1 cellular context compared by ENCODE assay signal in the genomic region with DNA sequence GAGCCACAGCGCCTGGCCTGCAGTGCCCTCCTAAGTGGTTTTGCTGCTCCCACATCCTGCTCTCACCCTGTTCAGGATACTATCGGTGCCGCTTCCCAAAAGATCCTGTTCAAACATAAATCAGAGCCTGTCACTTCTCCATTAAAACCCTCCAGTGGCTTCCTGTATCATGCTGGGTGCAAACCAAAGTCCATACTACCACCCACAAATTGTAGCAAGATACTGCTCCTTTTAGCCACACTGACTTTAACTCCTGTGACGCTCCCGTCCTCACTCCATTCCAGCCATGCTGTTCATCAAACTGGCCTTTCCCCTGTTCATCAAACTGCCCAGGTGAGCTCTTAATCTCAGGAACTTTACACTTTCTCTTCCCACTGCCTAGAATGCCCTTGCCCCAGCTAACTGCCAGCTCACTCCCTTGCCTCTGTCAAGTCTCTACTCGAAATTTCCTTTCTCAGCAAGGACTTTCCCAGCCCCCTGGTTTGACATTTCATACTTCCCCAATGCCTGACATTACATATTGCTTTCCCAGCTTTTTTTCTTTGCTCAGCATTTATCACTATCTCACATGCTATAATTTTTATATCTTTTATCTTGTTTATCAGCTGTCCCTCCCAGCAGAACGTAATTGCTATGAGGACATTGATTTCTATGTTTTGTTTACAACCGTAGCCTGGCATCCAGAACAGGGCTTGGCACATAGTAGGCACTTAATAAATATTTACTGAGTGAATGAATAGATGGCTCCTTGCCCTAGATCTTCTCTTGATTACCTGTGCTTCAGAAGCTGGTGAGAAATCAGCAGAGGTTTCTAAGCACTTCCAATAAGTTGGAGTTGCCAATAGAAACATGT.
A peak's percentile ranks its signal among the peaks of the same experiment; 100 is the strongest.
TF ChIP-seq lines count a peak whose summit lies in the region.

No MANE protein-coding gene starts in this region.

TF ChIP-seq in HepG2, 621 proteins besides CTCF, POLR2A, EP300 and RAD21 (continued from another document):
- TF ChIP-seq MAZ (IDR thresholded peaks at IDR 0.05; ENCODE audit: borderline replicate concordance, low read depth, low read length) (0 out of 2 replicates have a peak, but pooled peaks have one; percentile 7), MAZ (CRISPR knock-in tag; IDR thresholded peaks at IDR 0.05; ENCODE audit: low read depth) (no peak), ZKSCAN1 (IDR thresholded peaks at IDR 0.05; ENCODE audit: low read length) (peak; percentile 96), MAFF (IDR thresholded peaks at IDR 0.05; ENCODE audit: low read depth, low read length) (peak; percentile 61), ETV5 (CRISPR knock-in tag; IDR thresholded peaks at IDR 0.05; ENCODE audit: borderline replicate concordance) (peak; percentile 38; the same call in 1 of the 2 replicates), YEATS2 (CRISPR knock-in tag; IDR thresholded peaks at IDR 0.05; ENCODE audit: borderline replicate concordance) (no peak)
- TF ChIP-seq, protein P1, sequence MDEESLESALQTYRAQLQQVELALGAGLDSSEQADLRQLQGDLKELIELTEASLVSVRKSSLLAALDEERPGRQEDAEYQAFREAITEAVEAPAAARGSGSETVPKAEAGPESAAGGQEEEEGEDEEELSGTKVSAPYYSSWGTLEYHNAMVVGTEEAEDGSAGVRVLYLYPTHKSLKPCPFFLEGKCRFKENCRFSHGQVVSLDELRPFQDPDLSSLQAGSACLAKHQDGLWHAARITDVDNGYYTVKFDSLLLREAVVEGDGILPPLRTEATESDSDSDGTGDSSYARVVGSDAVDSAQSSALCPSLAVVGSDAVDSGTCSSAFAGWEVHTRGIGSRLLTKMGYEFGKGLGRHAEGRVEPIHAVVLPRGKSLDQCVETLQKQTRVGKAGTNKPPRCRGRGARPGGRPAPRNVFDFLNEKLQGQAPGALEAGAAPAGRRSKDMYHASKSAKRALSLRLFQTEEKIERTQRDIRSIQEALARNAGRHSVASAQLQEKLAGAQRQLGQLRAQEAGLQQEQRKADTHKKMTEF (CRISPR knock-in tag; IDR thresholded peaks at IDR 0.05): 0 out of 2 replicates have a peak, but pooled peaks have one; percentile 2
